ENCODE assay signal across 19 cellular contexts in the genomic region with DNA sequence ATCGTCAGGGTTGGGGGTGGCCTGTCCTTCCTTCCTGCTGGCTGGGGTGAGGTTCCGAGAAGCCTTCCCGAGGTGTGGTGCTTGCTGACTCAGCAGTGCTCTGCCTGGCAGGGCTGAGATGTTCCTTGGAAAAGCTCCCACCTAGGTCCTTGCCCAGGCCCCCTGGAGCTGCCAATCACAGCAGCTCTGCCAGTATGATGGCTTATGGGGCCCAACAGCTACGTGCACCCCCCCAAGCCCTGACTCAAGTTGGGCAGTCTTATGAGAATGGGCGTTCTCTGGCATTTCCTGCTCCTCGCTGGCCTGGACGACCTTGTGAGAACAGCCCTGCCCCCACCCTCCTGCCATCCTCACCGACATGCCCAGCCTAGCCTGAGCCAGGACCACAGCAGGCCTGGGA.
DNase-seq lines count a peak whose midpoint lies in the region; ATAC-seq and TF ChIP-seq lines count a peak whose summit lies in the region.
"Had no signal": no experiment of that assay in that cellular context is flagged by ENCODE, and none has a peak within 500 bp of the region (broad histone marks: within the 10 kb centered on the region; RNA-seq: fewer than 3 reads in every experiment).

No MANE protein-coding gene starts in this region.

- H3K36me3 Mint-ChIP-seq in T-helper 17 cell (ENCODE audit: low read depth) (peaks cover 3% of the 10 kb centered on the region), type B pancreatic cell (peaks cover 8% of the 10 kb centered on the region)

- no peaks in the 10 kb centered on the region for H3K36me3 ChIP-seq in HEK293 (ENCODE audit: control insufficient read depth in 2 of 2, insufficient read depth in 1 of 2, low read length in 2 of 2)
- H3K36me3 ChIP-seq: HAP-1, WERI-Rb-1 had no signal

- peaks cover 6% of the 10 kb centered on the region for H3K9me3 Mint-ChIP-seq in type B pancreatic cell
- H3K9me3 Mint-ChIP-seq: effector memory CD8-positive, alpha-beta T cell had no signal

- POLR2A ChIA-PET in HEK293 (lab: Yijun Ruan, JAX), result no interaction called here

- H3K4me3 ChIP-seq in HEK293 (ENCODE audit: low read depth, low read length), result no peak overlapping the region
- H3K4me3 ChIP-seq: HAP-1 had no signal

- no peaks in the 10 kb centered on the region; the same call in 1 of the 2 replicates for H3K9me3 ChIP-seq in HEK293 (ENCODE audit: control insufficient read depth, insufficient read depth, low read depth, low read length)
- H3K9me3 ChIP-seq in T-helper 17 cell (ENCODE audit: control insufficient read depth, low read length, poor library complexity, severe bottlenecking), result no peaks in the 10 kb centered on the region
- H3K9me3 ChIP-seq: HAP-1 had no signal

- H3K27me3 Mint-ChIP-seq in T-helper 17 cell, result no peaks in the 10 kb centered on the region
- peaks cover 3% of the 10 kb centered on the region for H3K27me3 Mint-ChIP-seq in type B pancreatic cell
- H3K27me3 Mint-ChIP-seq: effector memory CD8-positive, alpha-beta T cell had no signal

- H3K27ac Mint-ChIP-seq in T-helper 17 cell (peak overlapping the region; percentile 60), type B pancreatic cell (peak overlapping the region; percentile 85)

- TF ChIP-seq CTCF in HEK293 (tag by site-specific recombination; IDR thresholded peaks at IDR 0.05) (no peak), type B pancreatic cell (conservative IDR thresholded peaks at IDR 0.05) (no peak)

- H3K4me1 ChIP-seq in HEK293 (ENCODE audit: control insufficient read depth, insufficient read depth, low read length), result peaks cover 10% of the 10 kb centered on the region

- no peak overlapping the region for H3K27ac ChIP-seq in HEK293 (ENCODE audit: extremely low read depth, low read depth, low read length)
- H3K27ac ChIP-seq: WERI-Rb-1 had no signal

- H3K4me3 Mint-ChIP-seq in T-helper 17 cell (no peak overlapping the region), type B pancreatic cell (no peak overlapping the region)
- H3K4me3 Mint-ChIP-seq: activated T-helper 1 cell treated with anti-CD3 and anti-CD28 coated beads, Interleukin-12 subunit alpha, Interleukin-12 subunit beta, Interleukin-2, Interleukin-4 antibody, amounts not matched to agents 30 ng/mL and 10 ng/mL and 1 ng/mL, durations not matched to agents 14 hours and 24 hours and 36 hours; effector memory CD8-positive, alpha-beta T cell had no signal

- ATAC-seq in T-helper 17 cell, result no peak
- ATAC-seq in esophagus mucosa, result peak; percentile 91
- ATAC-seq in GM19023 (IDR thresholded peaks at IDR 0.05; ENCODE audit: unreplicated experiment), result no peak
- ATAC-seq: effector memory CD8-positive, alpha-beta T cell; left ventricle myocardium superior; sciatic nerve had no signal

- H3K4me1 Mint-ChIP-seq in T-helper 17 cell (peaks cover 42% of the 10 kb centered on the region), type B pancreatic cell (ENCODE audit: unreplicated experiment) (peaks cover 30% of the 10 kb centered on the region)

- DNase-seq in T-helper 17 cell (no peak), type B pancreatic cell (ENCODE audit: extremely low spot score, unreplicated experiment) (no peak), midbrain (lab: John Stamatoyannopoulos, UW) (no peak)
- no peak for DNase-seq in stimulated activated CD4-positive, alpha-beta T cell treated with anti-CD3 and anti-CD28 coated beads, Interleukin-4, amount 100 ng/mL, for 1 hour
- DNase-seq: central memory CD4-positive, alpha-beta T cell; DMS 273 treated with DMSO at 0.1 percent for 48 hours; effector memory CD8-positive, alpha-beta T cell; foreskin melanocyte; left ventricle myocardium superior; NCI-H1436 treated with DMSO at 0.1 percent for 48 hours; occipital lobe; stimulated activated CD4-positive, alpha-beta T cell treated with anti-CD3 and anti-CD28 coated beads, Interleukin-2, amount 100 ng/mL, for 24 hours; WERI-Rb-1 had no signal

- CTCF ChIA-PET in HEK293 (lab: Yijun Ruan, JAX), result interaction anchor here (1.2 to 1.5 kb wide), 2 partner anchors 20 to 57 kb away, joined by 3 to 5 read pairs; no protein-coding TSS in a partner anchor

TF ChIP-seq in HEK293, 187 proteins besides CTCF, POLR2A, EP300 and RAD21:
- 0 out of 2 replicates have a peak, but pooled peaks have one; percentile 18 for TF ChIP-seq GLIS1 (tag by site-specific recombination; IDR thresholded peaks at IDR 0.05)
- TF ChIP-seq ZNF341 (tag by site-specific recombination; IDR thresholded peaks at IDR 0.05; ENCODE audit: low read depth), result 0 out of 2 replicates have a peak, but pooled peaks have one; percentile 20
- TF ChIP-seq ZIC2 (tag by site-specific recombination; IDR thresholded peaks at IDR 0.05), result peak; percentile 32; the same call in 1 of the 2 replicates
- no peak for TF ChIP-seq ZNF660 (tag by site-specific recombination; IDR thresholded peaks at IDR 0.05)
